12 cellular contexts compared by ENCODE assay signal in genomic region chr4:147773261-147774184, GRCh38. TPM values are rescaled to one million over a fixed set of nuclear protein-coding genes. Genes with fewer than 3 reads are reported as not detected.
A peak's percentile ranks its signal among the peaks of the same experiment; 100 is the strongest.
DNase-seq lines count a peak whose midpoint lies in the region; ATAC-seq, FAIRE-seq and TF ChIP-seq lines count a peak whose summit lies in the region.
"Had no signal": no experiment of that assay in that cellular context is flagged by ENCODE, and none has a peak within 500 bp of the region (broad histone marks: within the 10 kb centered on the region; RNA-seq: fewer than 3 reads in every experiment).

No MANE protein-coding gene starts in this region.

- H3K27me3 ChIP-seq in HUES48 (ENCODE audit: control insufficient read depth, insufficient read depth, low read length) (no peaks in the 10 kb centered on the region), esophagus squamous epithelium (no peaks in the 10 kb centered on the region), skeletal muscle tissue (ENCODE audit: control insufficient read depth in 3 of 3, insufficient read depth in 3 of 3, low read length in 3 of 3) (no peaks in the 10 kb centered on the region)

- no peaks in the 10 kb centered on the region for H3K9me3 ChIP-seq in HUES48 (ENCODE audit: control insufficient read depth, insufficient read depth, low read length)
- no peaks in the 10 kb centered on the region for H3K9me3 ChIP-seq in esophagus squamous epithelium
- H3K9me3 ChIP-seq in skeletal muscle tissue (ENCODE audit: control insufficient read depth in 3 of 3, low read length in 3 of 3) = no peaks in the 10 kb centered on the region

- no peak overlapping the region for H3K9ac ChIP-seq in HUES48 (ENCODE audit: low read depth, low read length)
- H3K9ac ChIP-seq in skeletal muscle tissue (ENCODE audit: low read depth in 1 of 3, low read length in 3 of 3) = peak overlapping the region in 1 of 3 donors; percentile 54

- DNase-seq in GM19239 (ENCODE audit: insufficient read length, low spot score) (no peak), esophagus squamous epithelium (lab: John Stamatoyannopoulos, UW) (no peak), GF-D8 (lab: John Stamatoyannopoulos, UW) (no peak), frontal cortex (ENCODE audit: low spot score in 2 of 2) (no peak)
- DNase-seq in activated CD8-positive, alpha-beta T cell treated with anti-CD3 and anti-CD28 coated beads, Interleukin-2, amount 10 ng/mL, durations not matched to agents 7 days and 5 days = no peak
- DNase-seq: effector CD4-positive, alpha-beta T cell; naive thymus-derived CD4-positive, alpha-beta T cell; stimulated activated CD8-positive, alpha-beta memory T cell treated with anti-CD3 and anti-CD28 coated beads, Interleukin-4, amount 100 ng/mL, for 48 hours had no signal

- H3K9me3 Mint-ChIP-seq in activated CD8-positive, alpha-beta T cell treated with anti-CD3 and anti-CD28 coated beads, Interleukin-2, amount 10 ng/mL, durations not matched to agents 7 days and 5 days (ENCODE audit: insufficient read depth) = no peaks in the 10 kb centered on the region
- H3K9me3 Mint-ChIP-seq: naive thymus-derived CD4-positive, alpha-beta T cell had no signal

- POLR2A ChIA-PET in activated CD8-positive, alpha-beta T cell treated with anti-CD3 and anti-CD28 coated beads, Interleukin-2, amount 10 ng/mL, durations not matched to agents 7 days and 5 days (lab: Charles Lee) = interaction anchor here (0.6 kb wide), 1 partner anchor 13 kb away, joined by 3 read pairs; no protein-coding TSS in a partner anchor

- H3K4me3 Mint-ChIP-seq in activated CD8-positive, alpha-beta T cell treated with anti-CD3 and anti-CD28 coated beads, Interleukin-2, amount 10 ng/mL, durations not matched to agents 7 days and 5 days = no peak overlapping the region
- H3K4me3 Mint-ChIP-seq: naive thymus-derived CD4-positive, alpha-beta T cell had no signal

- FAIRE-seq in GM19239 (lab: Jason Lieb, UNC) (peak; percentile 77), frontal cortex (lab: Jason Lieb, UNC) (no peak)

- TF ChIP-seq CTCF in esophagus squamous epithelium (IDR thresholded peaks at IDR 0.05) = no peak

- H3K4me1 Mint-ChIP-seq in activated CD8-positive, alpha-beta T cell treated with anti-CD3 and anti-CD28 coated beads, Interleukin-2, amount 10 ng/mL, durations not matched to agents 7 days and 5 days (ENCODE audit: low read depth) = no peaks in the 10 kb centered on the region

- H3K4me1 ChIP-seq in HUES48 (ENCODE audit: control insufficient read depth, insufficient read depth, low read length) (peaks cover 8% of the 10 kb centered on the region; the same call in 1 of the 2 replicates), esophagus squamous epithelium (peaks cover 22 to 93% (median 33%) of the 10 kb centered on the region in 3 donors), skeletal muscle tissue (ENCODE audit: control insufficient read depth in 3 of 3, insufficient read depth in 3 of 3, low read length in 3 of 3) (peaks cover 46 to 58% (median 53%) of the 10 kb centered on the region in 3 donors)

- H3K27ac Mint-ChIP-seq in activated CD8-positive, alpha-beta T cell treated with anti-CD3 and anti-CD28 coated beads, Interleukin-2, amount 10 ng/mL, durations not matched to agents 7 days and 5 days = no peak overlapping the region

- H3K27ac ChIP-seq in HUES48 (ENCODE audit: low read depth, low read length) (peak overlapping the region; percentile 9), esophagus squamous epithelium (peak overlapping the region in 3 of 4 donors; percentile 17 to 74 (median 69)), skeletal muscle tissue (ENCODE audit: low read depth, low read length) (peak overlapping the region; percentile 89)
- H3K27ac ChIP-seq: HL-60 had no signal

- H3K27me3 Mint-ChIP-seq in activated CD8-positive, alpha-beta T cell treated with anti-CD3 and anti-CD28 coated beads, Interleukin-2, amount 10 ng/mL, durations not matched to agents 7 days and 5 days (ENCODE audit: low read depth) = no peaks in the 10 kb centered on the region
- H3K27me3 Mint-ChIP-seq: naive thymus-derived CD4-positive, alpha-beta T cell had no signal

- H3K4me3 ChIP-seq in HUES48 (ENCODE audit: low read depth, low read length) (no peak overlapping the region), esophagus squamous epithelium (no peak overlapping the region), skeletal muscle tissue (ENCODE audit: low read length in 3 of 3) (no peak overlapping the region)

- no peak for ATAC-seq in GM19452 (IDR thresholded peaks at IDR 0.05; ENCODE audit: unreplicated experiment)
- ATAC-seq in activated CD8-positive, alpha-beta T cell treated with anti-CD3 and anti-CD28 coated beads, Interleukin-2, amount 10 ng/mL, durations not matched to agents 7 days and 5 days = no peak
- ATAC-seq: naive thymus-derived CD4-positive, alpha-beta T cell had no signal

- H3K36me3 ChIP-seq in HUES48 (ENCODE audit: control insufficient read depth, insufficient read depth, low read length) (no peaks in the 10 kb centered on the region), esophagus squamous epithelium (no peaks in the 10 kb centered on the region), skeletal muscle tissue (ENCODE audit: control insufficient read depth in 3 of 3, insufficient read depth in 3 of 3, low read length in 3 of 3) (no peaks in the 10 kb centered on the region)

- intact Hi-C loops in esophagus squamous epithelium (cut with DNase I) = no loop called here

- TF ChIP-seq POLR2A in esophagus squamous epithelium (IDR thresholded peaks at IDR 0.05) = no peak

- no peaks in the 10 kb centered on the region for H3K36me3 Mint-ChIP-seq in activated CD8-positive, alpha-beta T cell treated with anti-CD3 and anti-CD28 coated beads, Interleukin-2, amount 10 ng/mL, durations not matched to agents 7 days and 5 days (ENCODE audit: low read depth)
- H3K36me3 Mint-ChIP-seq: naive thymus-derived CD4-positive, alpha-beta T cell had no signal

- WGBS in esophagus squamous epithelium, 2 donors = 20 to 46% methylated on average over 3 of the region's 3 CpGs

- CTCF ChIA-PET in activated CD8-positive, alpha-beta T cell treated with anti-CD3 and anti-CD28 coated beads, Interleukin-2, amount 10 ng/mL, durations not matched to agents 7 days and 5 days (lab: Charles Lee) = interaction anchor here (2.5 kb wide), 1 partner anchor 93 kb away, joined by 8 read pairs; no protein-coding TSS in a partner anchor

RNA-seq across cellular contexts. Expression of gene ARHGAP10, which starts 41.6 kb away (rescaled TPM):
- 100 to 1,000 TPM in 1 of 4 donors, 10 to 100 TPM in 3; 26.5 to 117 (median 29.7) TPM for total RNA-seq in esophagus squamous epithelium
- 88.7 TPM for total RNA-seq in skeletal muscle tissue
- total RNA-seq in frontal cortex = 2.9 TPM
- total RNA-seq in activated CD8-positive, alpha-beta T cell treated with anti-CD3 and anti-CD28 coated beads, Interleukin-2, amount 10 ng/mL, durations not matched to agents 7 days and 5 days = 1 to 10 TPM; 6.3 to 7.1 TPM

Comparison
In these comparisons a context has a peak if more than half of its experiments do, and no peak if none do; other contexts are left out.
1. H3K27ac ChIP-seq: peak in every context shown above with its lines; median percentile 89 in skeletal muscle tissue; 69 in esophagus squamous epithelium; 9 in HUES48.